7 cellular contexts compared by ENCODE assay signal in the genomic region with DNA sequence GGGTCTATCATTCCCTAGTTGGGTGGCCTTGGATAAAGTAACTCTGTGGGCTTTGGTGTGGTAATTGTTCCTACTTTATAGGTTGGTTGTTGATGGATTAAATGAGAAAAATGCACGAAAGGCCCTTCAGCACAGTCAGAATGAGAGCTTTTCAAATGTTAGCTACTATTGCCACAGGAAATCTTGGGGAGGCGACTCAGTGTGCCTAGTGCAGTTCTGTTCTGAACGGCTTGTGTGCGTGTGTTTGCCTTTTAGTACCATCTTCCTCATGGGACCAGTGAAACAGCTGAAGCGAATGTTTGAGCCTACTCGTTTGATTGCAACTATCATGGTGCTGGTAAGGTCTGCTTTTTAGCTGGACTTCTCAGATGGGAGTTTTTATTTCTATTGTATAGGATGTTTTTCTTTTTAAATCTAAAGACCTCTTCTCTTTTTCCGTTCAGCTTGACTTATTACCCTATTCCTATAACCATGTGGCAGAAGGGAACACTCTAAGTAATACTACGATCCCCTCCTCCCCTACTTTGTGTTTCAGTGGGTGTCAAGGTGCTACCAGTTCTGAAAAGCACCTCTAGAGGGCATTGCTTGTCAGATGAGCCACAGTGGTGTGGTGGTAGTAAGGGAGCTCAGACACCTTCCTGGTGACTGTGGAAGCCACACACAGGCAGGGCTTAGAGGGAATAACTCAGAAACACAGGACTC. TPM values are rescaled to one million over a fixed set of nuclear protein-coding genes. Genes with fewer than 3 reads are reported as not detected.
DNase-seq lines count a peak whose midpoint lies in the region; ATAC-seq, FAIRE-seq and TF ChIP-seq lines count a peak whose summit lies in the region.

No MANE protein-coding gene starts in this region.

- no peak overlapping the region for H3K9ac ChIP-seq in HepG2 (ENCODE audit: insufficient read depth, low read depth, low read length)

- H3K4me1 ChIP-seq in SJCRH30 (no peaks in the 10 kb centered on the region), HepG2 (ENCODE audit: insufficient read depth, low read length) (peaks cover 33% of the 10 kb centered on the region), aorta (ENCODE audit: control insufficient read depth in 1 of 2, insufficient read depth in 2 of 2, low read length in 2 of 2) (peaks cover 4 to 7% of the 10 kb centered on the region in 2 donors)

- H3K4me1 Mint-ChIP-seq in MCF 10A (ENCODE audit: insufficient read depth, unreplicated experiment): peaks cover 24% of the 10 kb centered on the region

- H3K4me3 ChIP-seq in SJCRH30 (no peak overlapping the region), HepG2 (replicated peaks in 1 of 3; ENCODE audit: insufficient read depth in 1 of 3, low read depth in 2 of 3, low read length in 3 of 3) (no peak overlapping the region), aorta (ENCODE audit: low read length in 2 of 2) (no peak overlapping the region)

- peaks cover 5% of the 10 kb centered on the region; the same call in 1 of the 2 replicates for H3K36me3 ChIP-seq in SJCRH30
- H3K36me3 ChIP-seq in HepG2 (replicated peaks in 1 of 2; ENCODE audit: control insufficient read depth in 1 of 2, insufficient read depth in 2 of 2, low read length in 2 of 2): peaks cover 8 to 54% of the 10 kb centered on the region in 2 experiments
- peaks cover under 1 to 22% of the 10 kb centered on the region in 2 donors for H3K36me3 ChIP-seq in aorta (ENCODE audit: control insufficient read depth in 1 of 2, insufficient read depth in 2 of 2, low read length in 1 of 2)

- H3K27me3 Mint-ChIP-seq in MCF 10A (ENCODE audit: insufficient read depth, unreplicated experiment): no peaks in the 10 kb centered on the region

- H4K20me1 ChIP-seq in HepG2 (ENCODE audit: insufficient read depth, low read length): no peaks in the 10 kb centered on the region; the same call in 1 of the 2 replicates

- POLR2A ChIA-PET in MCF 10A (lab: Yijun Ruan, JAX): interaction anchor here (0.6 to 3.2 kb wide), 9 partner anchors 9 to 428 kb away, joined by 3 to 27 read pairs (median 5); partner anchors contain the start of gene SFT2D2
- POLR2A ChIA-PET in HepG2 (lab: Yijun Ruan, JAX): interaction anchor here (2.1 kb wide), 1 partner anchor 9 kb away, joined by 12 read pairs; the partner anchor contains the start of gene SFT2D2

- no peak overlapping the region for H3K27ac Mint-ChIP-seq in MCF 10A (ENCODE audit: low read depth, unreplicated experiment)

- peak; percentile 54 for FAIRE-seq in HepG2 (lab: Jason Lieb, UNC)

- H3K4me2 ChIP-seq in HepG2 (ENCODE audit: low read depth, low read length): no peak overlapping the region

- TF ChIP-seq RAD21 in HepG2 (CRISPR knock-in tag; IDR thresholded peaks at IDR 0.05): no peak

- intact Hi-C loops in MCF 10A (cut with micrococcal nuclease) (loop anchor here (1.0 kb wide), 3 partner anchors 87 to 153 kb away; no protein-coding TSS in a partner anchor), HepG2 (cut with micrococcal nuclease; ENCODE audit: unreplicated experiment) (loop anchor here (5.0 to 10.0 kb wide), 2 partner anchors 58 to 90 kb away; partner anchors contain the start of gene TIPRL), aorta (cut with DNase I) (no loop called here)

- peak; percentile 19 for DNase-seq in G401 (ENCODE audit: low spot score)
- DNase-seq in HuH-7.5 (ENCODE audit: low spot score): peak; percentile 41
- DNase-seq in SJCRH30: peak; percentile 36 to 59
- peak; percentile 84 for DNase-seq in MCF 10A (ENCODE audit: unreplicated experiment)
- peak; percentile 56 for DNase-seq in HepG2 (ENCODE audit: low spot score)
- DNase-seq in aorta: no peak

- H2AFZ ChIP-seq in HepG2 (ENCODE audit: low read length): no peak overlapping the region

- in situ Hi-C loops in G401 (cut with HindIII; ENCODE audit: low sequenced_read_pairs): no loop called here
- in situ Hi-C loops in HepG2 (cut with HindIII; ENCODE audit: extremely low pct_ligation_motif_present, low pct_unique_long_range_greater_than_20kb): no loop called here

- H3K27me3 ChIP-seq in SJCRH30: no peaks in the 10 kb centered on the region
- no peaks in the 10 kb centered on the region for H3K27me3 ChIP-seq in HepG2 (ENCODE audit: control insufficient read depth in 1 of 2, insufficient read depth in 2 of 2, low read length in 2 of 2)
- no peaks in the 10 kb centered on the region for H3K27me3 ChIP-seq in aorta (ENCODE audit: control insufficient read depth in 1 of 2, insufficient read depth in 2 of 2, low read length in 1 of 2)

- H3K9me3 ChIP-seq in SJCRH30 (replicated peaks) (no peaks in the 10 kb centered on the region), HepG2 (ENCODE audit: low read length) (no peaks in the 10 kb centered on the region), aorta (ENCODE audit: control insufficient read depth, low read length) (no peaks in the 10 kb centered on the region)

- H3K27ac ChIP-seq in SJCRH30 (no peak overlapping the region), HepG2 (ENCODE audit: extremely low read length, insufficient read depth, low read length) (no peak overlapping the region), aorta (ENCODE audit: low read depth in 1 of 2, low read length in 2 of 2) (peak overlapping the region in 1 of 2 donors; percentile 59)

- no peak overlapping the region for H3K4me3 Mint-ChIP-seq in MCF 10A (ENCODE audit: unreplicated experiment)

- BruUV-seq in MCF 10A (replicated peaks; lab: Mats Ljungman, UMichigan): no TSS peak
- no TSS peak for BruUV-seq in HepG2 (replicated peaks; lab: Mats Ljungman, UMichigan)

- no peaks in the 10 kb centered on the region for H3K9me3 Mint-ChIP-seq in MCF 10A (ENCODE audit: unreplicated experiment)

- peaks cover 7% of the 10 kb centered on the region for H3K79me2 ChIP-seq in HepG2 (ENCODE audit: insufficient read depth, low read length)

- peaks cover 89% of the 10 kb centered on the region for H3K36me3 Mint-ChIP-seq in MCF 10A (ENCODE audit: insufficient read depth, unreplicated experiment)

- peak; percentile 81 for TF ChIP-seq CTCF in MCF 10A (IDR thresholded peaks at IDR 0.05; ENCODE audit: unreplicated experiment)
- peak; percentile 75 for TF ChIP-seq CTCF in HepG2 (CRISPR knock-in tag; IDR thresholded peaks at IDR 0.05)

- CTCF ChIA-PET in MCF 10A (lab: Yijun Ruan, JAX) (interaction anchor here (0.5 to 5.9 kb wide), 57 partner anchors 9 to 1645 kb away, joined by 3 to 94 read pairs (median 4); partner anchors contain the start of gene SFT2D2), HepG2 (lab: Yijun Ruan, JAX; ENCODE audit: low intra/inter-chr PET ratio, low total read pairs) (interaction anchor here (0.7 kb wide), 1 partner anchor 56 kb away, joined by 4 read pairs; no protein-coding TSS in a partner anchor)

- 96% methylated on average over 8 of the region's 8 CpGs for WGBS in HepG2 (ENCODE audit: low lambda C conversion rate)
- WGBS in aorta, 2 donors: 83 to 86% methylated on average over 8 of the region's 8 CpGs

- ATAC-seq in GM21423 (IDR thresholded peaks at IDR 0.05; ENCODE audit: unreplicated experiment) (peak; percentile 74), HepG2 (peak; percentile 98), aorta (ENCODE audit: low FRiP score) (peak; percentile 53)

- TF ChIP-seq EP300 in HepG2 (IDR thresholded peaks at IDR 0.05; ENCODE audit: low read depth in 2 of 2, low read length in 2 of 2): no peak
- no peak for TF ChIP-seq EP300 in HepG2 (CRISPR knock-in tag; IDR thresholded peaks at IDR 0.05; ENCODE audit: borderline replicate concordance)

- no peak for TF ChIP-seq POLR2A in HepG2 (IDR thresholded peaks at IDR 0.05; ENCODE audit: insufficient read depth in 1 of 2, low read depth in 2 of 2, low read length in 2 of 2)

RNA-seq across cellular contexts. Expression of gene SFT2D2, which starts 9.2 kb away (rescaled TPM):
- 9.2 and 18.4 TPM in 2 replicates for total RNA-seq in G401 (2014; rRNA removed; shearing (Covaris generic))
- total RNA-seq in SJCRH30 (2014; rRNA removed; shearing (Covaris generic)): 30.5 and 33.6 TPM in 2 replicates
- 56.5 and 67.5 TPM in 2 replicates for total RNA-seq in MCF 10A (2022)
- 28.8 and 31.4 TPM in 2 replicates for total RNA-seq in HepG2 (2016; rRNA removed; fragmentation: Illumina TruSeq; extraction: Trizol)
- 3.0 and 4.6 TPM in 2 replicates for total RNA-seq in HepG2 (2016; cell fraction: cytosol; rRNA removed; fragmentation: Illumina TruSeq; extraction: Trizol; ENCODE audit: low read depth)
- 27.1 and 28.3 TPM in 2 replicates for total RNA-seq in HepG2 (2016; cell fraction: insoluble cytoplasmic fraction; rRNA removed; fragmentation: Illumina TruSeq; extraction: Trizol)
- total RNA-seq in HepG2 (2016; cell fraction: membrane; rRNA removed; fragmentation: Illumina TruSeq; extraction: Trizol): 5.9 and 6.3 TPM in 2 replicates
- total RNA-seq in HepG2 (2016; cell fraction: nucleus; rRNA removed; fragmentation: Illumina TruSeq; extraction: Trizol): 26.1 and 28.1 TPM in 2 replicates
- polyA plus RNA-seq in HepG2 (2011; rRNA removed): 8.5 and 10.0 TPM in 2 replicates
- polyA plus RNA-seq in HepG2 (2011; cell fraction: cytosol; rRNA removed): 4.8 and 7.4 TPM in 2 replicates
- polyA plus RNA-seq in HepG2 (2011; cell fraction: nucleus; rRNA removed): 7.8 and 7.9 TPM in 2 replicates
- polyA plus RNA-seq in HepG2 (2012): 2.2 and 3.3 TPM in 2 replicates
- 0.65 and 0.66 TPM in 2 replicates for polyA plus RNA-seq in HepG2 (2016; cell fraction: cytosol; fragmentation: Illumina TruSeq; extraction: Trizol; ENCODE audit: low read depth)
- 8.3 and 9.0 TPM in 2 replicates for polyA plus RNA-seq in HepG2 (2016; cell fraction: insoluble cytoplasmic fraction; fragmentation: Illumina TruSeq; extraction: Trizol; ENCODE audit: low read depth)
- polyA plus RNA-seq in HepG2 (2016; cell fraction: membrane; fragmentation: Illumina TruSeq; extraction: Trizol; ENCODE audit: low read depth): 1.0 and 1.9 TPM in 2 replicates
- 17.0 and 18.1 TPM in 2 replicates for polyA plus RNA-seq in HepG2 (2016; cell fraction: nucleus; fragmentation: Illumina TruSeq; extraction: Trizol; ENCODE audit: insufficient read depth, low read depth)
- polyA minus RNA-seq in HepG2 (2011; rRNA and poly(A)+ RNA removed; ENCODE audit: low replicate concordance): 33.6 and 104 TPM in 2 replicates
- polyA minus RNA-seq in HepG2 (2011; cell fraction: cytosol; rRNA and poly(A)+ RNA removed): 23.4 and 30.6 TPM in 2 replicates
- 17.0 and 19.1 TPM in 2 replicates for polyA minus RNA-seq in HepG2 (2011; cell fraction: nucleus; rRNA and poly(A)+ RNA removed)
- 100 to 1,000 TPM in 1 of 2 donors, 10 to 100 TPM in 1; 94.6 to 107 TPM for total RNA-seq in aorta
- polyA plus RNA-seq in aorta: 10 to 100 TPM in 1 of 2 donors, 1 to 10 TPM in 1; 5.3 to 11.4 TPM

RNA-seq across cellular contexts. Expression of gene TBX19, which starts 45.7 kb away (rescaled TPM):
- 0.07 TPM in 1 of 2 replicates, not detected in the other for total RNA-seq in G401 (2014; rRNA removed; shearing (Covaris generic))
- 0.79 and 1.1 TPM in 2 replicates for total RNA-seq in SJCRH30 (2014; rRNA removed; shearing (Covaris generic))
- total RNA-seq in MCF 10A (2022): 1.6 and 2.4 TPM in 2 replicates
- total RNA-seq in HepG2 (2016; rRNA removed; fragmentation: Illumina TruSeq; extraction: Trizol): 0.18 and 0.31 TPM in 2 replicates
- total RNA-seq in HepG2 (2016; cell fraction: cytosol; rRNA removed; fragmentation: Illumina TruSeq; extraction: Trizol; ENCODE audit: low read depth): 0.30 and 0.44 TPM in 2 replicates
- total RNA-seq in HepG2 (2016; cell fraction: insoluble cytoplasmic fraction; rRNA removed; fragmentation: Illumina TruSeq; extraction: Trizol): 0.17 and 0.22 TPM in 2 replicates
- 0.19 and 0.24 TPM in 2 replicates for total RNA-seq in HepG2 (2016; cell fraction: membrane; rRNA removed; fragmentation: Illumina TruSeq; extraction: Trizol)
- 0.44 and 0.71 TPM in 2 replicates for total RNA-seq in HepG2 (2016; cell fraction: nucleus; rRNA removed; fragmentation: Illumina TruSeq; extraction: Trizol)
- polyA plus RNA-seq in HepG2 (2011; rRNA removed): 1.3 and 1.4 TPM in 2 replicates
- 0.81 and 1.0 TPM in 2 replicates for polyA plus RNA-seq in HepG2 (2011; cell fraction: cytosol; rRNA removed)
- 2.5 and 2.7 TPM in 2 replicates for polyA plus RNA-seq in HepG2 (2011; cell fraction: nucleus; rRNA removed)
- 0.99 and 1.1 TPM in 2 replicates for polyA plus RNA-seq in HepG2 (2012)
- polyA plus RNA-seq in HepG2 (2016; cell fraction: cytosol; fragmentation: Illumina TruSeq; extraction: Trizol; ENCODE audit: low read depth): 0.06 and 0.09 TPM in 2 replicates
- polyA plus RNA-seq in HepG2 (2016; cell fraction: insoluble cytoplasmic fraction; fragmentation: Illumina TruSeq; extraction: Trizol; ENCODE audit: low read depth): 0.24 and 0.43 TPM in 2 replicates
- polyA plus RNA-seq in HepG2 (2016; cell fraction: membrane; fragmentation: Illumina TruSeq; extraction: Trizol; ENCODE audit: low read depth): 0.18 and 0.35 TPM in 2 replicates
- 1.3 TPM in 2 replicates for polyA plus RNA-seq in HepG2 (2016; cell fraction: nucleus; fragmentation: Illumina TruSeq; extraction: Trizol; ENCODE audit: insufficient read depth, low read depth)
- 0.51 and 0.80 TPM in 2 replicates for polyA minus RNA-seq in HepG2 (2011; rRNA and poly(A)+ RNA removed; ENCODE audit: low replicate concordance)
- not detected in 2 replicates for polyA minus RNA-seq in HepG2 (2011; cell fraction: cytosol; rRNA and poly(A)+ RNA removed)
- 0.90 and 1.5 TPM in 2 replicates for polyA minus RNA-seq in HepG2 (2011; cell fraction: nucleus; rRNA and poly(A)+ RNA removed)
- total RNA-seq in aorta: 1 to 10 TPM; 4.1 to 8.8 TPM
- polyA plus RNA-seq in aorta: 1 to 10 TPM in 1 of 2 donors, under 1 TPM in 1; 0.50 to 5.6 TPM

RNA-seq across cellular contexts. Expression of gene TIPRL, which starts 56.2 kb away (rescaled TPM):
- 23.8 and 41.4 TPM in 2 replicates for total RNA-seq in G401 (2014; rRNA removed; shearing (Covaris generic))
- 36.9 and 41.5 TPM in 2 replicates for total RNA-seq in SJCRH30 (2014; rRNA removed; shearing (Covaris generic))
- total RNA-seq in MCF 10A (2022): 90.9 and 111 TPM in 2 replicates
- total RNA-seq in HepG2 (2016; rRNA removed; fragmentation: Illumina TruSeq; extraction: Trizol): 22.8 and 33.5 TPM in 2 replicates
- total RNA-seq in HepG2 (2016; cell fraction: cytosol; rRNA removed; fragmentation: Illumina TruSeq; extraction: Trizol; ENCODE audit: low read depth): 8.4 and 10.9 TPM in 2 replicates
- 22.6 and 32.8 TPM in 2 replicates for total RNA-seq in HepG2 (2016; cell fraction: insoluble cytoplasmic fraction; rRNA removed; fragmentation: Illumina TruSeq; extraction: Trizol)
- total RNA-seq in HepG2 (2016; cell fraction: membrane; rRNA removed; fragmentation: Illumina TruSeq; extraction: Trizol): 15.6 and 18.7 TPM in 2 replicates
- total RNA-seq in HepG2 (2016; cell fraction: nucleus; rRNA removed; fragmentation: Illumina TruSeq; extraction: Trizol): 11.8 and 11.9 TPM in 2 replicates
- 7.6 and 10.1 TPM in 2 replicates for polyA plus RNA-seq in HepG2 (2011; rRNA removed)
- polyA plus RNA-seq in HepG2 (2011; cell fraction: cytosol; rRNA removed): 4.1 and 7.6 TPM in 2 replicates
- polyA plus RNA-seq in HepG2 (2011; cell fraction: nucleus; rRNA removed): 2.0 and 3.2 TPM in 2 replicates
- 11.9 and 13.6 TPM in 2 replicates for polyA plus RNA-seq in HepG2 (2012)
- 12.0 and 17.8 TPM in 2 replicates for polyA plus RNA-seq in HepG2 (2016; cell fraction: cytosol; fragmentation: Illumina TruSeq; extraction: Trizol; ENCODE audit: low read depth)
- polyA plus RNA-seq in HepG2 (2016; cell fraction: insoluble cytoplasmic fraction; fragmentation: Illumina TruSeq; extraction: Trizol; ENCODE audit: low read depth): 34.7 and 35.9 TPM in 2 replicates
- 13.6 and 15.9 TPM in 2 replicates for polyA plus RNA-seq in HepG2 (2016; cell fraction: membrane; fragmentation: Illumina TruSeq; extraction: Trizol; ENCODE audit: low read depth)
- 15.2 and 15.8 TPM in 2 replicates for polyA plus RNA-seq in HepG2 (2016; cell fraction: nucleus; fragmentation: Illumina TruSeq; extraction: Trizol; ENCODE audit: insufficient read depth, low read depth)
- polyA minus RNA-seq in HepG2 (2011; rRNA and poly(A)+ RNA removed; ENCODE audit: low replicate concordance): 3.1 and 9.5 TPM in 2 replicates
- 4.9 and 7.2 TPM in 2 replicates for polyA minus RNA-seq in HepG2 (2011; cell fraction: cytosol; rRNA and poly(A)+ RNA removed)
- polyA minus RNA-seq in HepG2 (2011; cell fraction: nucleus; rRNA and poly(A)+ RNA removed): 3.9 and 6.2 TPM in 2 replicates
- 10 to 100 TPM; 25.1 to 28.9 TPM for total RNA-seq in aorta
- 10 to 100 TPM; 14.3 to 19.7 TPM for polyA plus RNA-seq in aorta

Comparison
In these comparisons a context has a peak if more than half of its experiments do, and no peak if none do; other contexts are left out.
1. DNase-seq: peak in G401 (single experiment), HuH-7.5 (single experiment), SJCRH30 (2 of 2), MCF 10A (single experiment) and HepG2 (single experiment); none in aorta (0 of 2).
2. intact Hi-C loops: an anchor here in MCF 10A (1.0 kb wide) and HepG2 (5.0 to 10.0 kb wide); none called in aorta.
3. Peak in every context shown above with its lines, with median percentiles within 50 percentile points of each other: ATAC-seq.